ENCODE assay signal across 1 cellular context in the genomic region with DNA sequence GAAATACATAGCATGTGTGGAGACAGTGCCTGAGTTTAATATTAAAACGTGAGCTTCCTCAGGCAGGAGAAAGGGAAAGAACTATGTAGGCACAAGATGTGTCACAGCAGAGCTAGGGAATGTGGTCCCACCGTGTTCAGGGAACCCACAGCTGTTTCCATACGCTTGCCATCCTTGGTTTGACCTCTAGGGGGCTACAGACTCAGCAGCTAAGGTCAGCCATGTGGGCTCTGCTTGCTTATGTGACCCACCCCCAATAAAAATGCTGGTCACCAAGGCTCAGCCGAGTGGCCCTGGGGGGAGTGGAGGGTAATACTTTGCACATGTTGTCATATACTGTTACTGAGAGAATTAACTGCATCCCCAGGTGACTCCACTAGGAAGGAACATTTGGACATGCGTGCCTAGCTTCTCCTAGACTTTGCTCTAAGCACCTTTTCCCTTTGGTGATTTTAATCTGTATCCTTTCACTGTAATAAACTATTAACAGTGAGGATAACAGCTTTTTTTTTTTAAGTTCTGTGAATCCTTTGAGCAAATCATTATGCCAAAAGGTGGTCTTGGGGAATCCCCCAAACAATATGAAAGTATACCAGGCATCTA.
TF ChIP-seq lines count a peak whose summit lies in the region.

No MANE protein-coding gene starts in this region.

TF ChIP-seq in Ishikawa, 13 proteins besides CTCF, POLR2A, EP300 and RAD21 (continued from another document):
- TF ChIP-seq, protein P1, sequence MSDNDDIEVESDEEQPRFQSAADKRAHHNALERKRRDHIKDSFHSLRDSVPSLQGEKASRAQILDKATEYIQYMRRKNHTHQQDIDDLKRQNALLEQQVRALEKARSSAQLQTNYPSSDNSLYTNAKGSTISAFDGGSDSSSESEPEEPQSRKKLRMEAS (IDR thresholded peaks at IDR 0.05) = no peak
- TF ChIP-seq ZBTB7A (IDR thresholded peaks at IDR 0.05; ENCODE audit: low read depth) = no peak
